In the genomic region with DNA sequence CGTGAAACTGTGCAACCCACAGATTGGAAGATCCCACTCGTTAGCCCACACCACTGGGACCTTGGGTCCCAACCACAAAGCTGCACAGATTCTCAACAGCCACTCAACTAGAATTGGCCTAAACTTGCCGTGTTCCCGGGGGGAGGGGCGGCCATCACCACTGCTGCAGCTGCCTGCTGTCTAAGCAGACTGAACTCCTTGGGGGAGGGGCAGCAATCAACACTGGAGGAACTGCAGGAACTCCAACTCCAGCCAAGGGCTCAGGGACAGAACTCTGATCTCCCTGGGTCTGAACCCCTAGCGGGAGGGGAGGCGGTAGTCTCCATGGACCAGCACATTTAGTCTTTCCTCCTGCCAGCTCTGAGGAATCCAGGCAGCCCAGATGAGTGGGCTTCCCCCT, we compare ENCODE assay signal across 22 cellular contexts.
DNase-seq lines count a peak whose midpoint lies in the region; ATAC-seq and TF ChIP-seq lines count a peak whose summit lies in the region.
"Had no signal": no experiment of that assay in that cellular context is flagged by ENCODE, and none has a peak within 500 bp of the region (broad histone marks: within the 10 kb centered on the region; RNA-seq: fewer than 3 reads in every experiment).

No MANE protein-coding gene starts in this region.

- no peaks in the 10 kb centered on the region for H3K36me3 ChIP-seq in WERI-Rb-1
- H3K36me3 ChIP-seq in mesendoderm (ENCODE audit: control insufficient read depth, insufficient read depth, low read length) = no peaks in the 10 kb centered on the region
- H3K36me3 ChIP-seq: SJSA1 had no signal

- H3K27ac ChIP-seq in WERI-Rb-1 = no peak overlapping the region
- H3K27ac ChIP-seq in mesendoderm (ENCODE audit: low read depth, low read length) = no peak overlapping the region
- H3K27ac ChIP-seq: 22Rv1, HL-60, SJSA1 had no signal

- DNase-seq in DMS 273 (lab: John Stamatoyannopoulos, UW; ENCODE audit: unreplicated experiment) = peak; percentile 7
- no peak for DNase-seq in DMS 273 treated with DMSO at 0.1 percent for 48 hours (lab: John Stamatoyannopoulos, UW)
- DNase-seq in NCI-H510A (lab: John Stamatoyannopoulos, UW) = peak; percentile 12
- peak; percentile 8 for DNase-seq in WERI-Rb-1
- peak; percentile 59 for DNase-seq in mesendoderm
- DNase-seq in stimulated activated CD4-positive, alpha-beta T cell treated with anti-CD3 and anti-CD28 coated beads, Interleukin-4, amount 100 ng/mL, for 24 hours = no peak
- DNase-seq: Calu3, EL, GF-D8, NCI-H1092, NCI-H1417 treated with DMSO at 0.1 percent for 48 hours, NCI-H1694 treated with DMSO at 0.1 percent for 48 hours, NCI-H2081 treated with DMSO at 0.1 percent for 48 hours, NCI-H446, Right ventricle myocardium superior, RPMI8226, T-cell had no signal

- H3K23ac ChIP-seq in mesendoderm (ENCODE audit: low read length) = no peak overlapping the region

- no peak overlapping the region for H3K4ac ChIP-seq in mesendoderm (ENCODE audit: low read depth, low read length)

- no peak overlapping the region for H3K18ac ChIP-seq in mesendoderm (ENCODE audit: low read length)

- no peaks in the 10 kb centered on the region for H3K79me2 ChIP-seq in mesendoderm (ENCODE audit: control insufficient read depth, insufficient read depth, low read length)

- H3K27me3 ChIP-seq in WERI-Rb-1 (ENCODE audit: insufficient read depth, low read depth, severe bottlenecking) = peaks cover 5% of the 10 kb centered on the region
- no peaks in the 10 kb centered on the region for H3K27me3 ChIP-seq in mesendoderm (ENCODE audit: insufficient read depth, low read length, poor library complexity)
- H3K27me3 ChIP-seq: SJSA1 had no signal

- no peak overlapping the region for H4K8ac ChIP-seq in mesendoderm (ENCODE audit: low read depth, low read length)

- ATAC-seq in GM18505 (IDR thresholded peaks at IDR 0.05; ENCODE audit: unreplicated experiment) (no peak), GM19351 (IDR thresholded peaks at IDR 0.05; ENCODE audit: unreplicated experiment) (no peak)
- ATAC-seq: T-cell had no signal

- no peak overlapping the region for H2AK5ac ChIP-seq in mesendoderm (ENCODE audit: low read length)

- no peak overlapping the region for H2BK15ac ChIP-seq in mesendoderm (replicated peaks; ENCODE audit: low read depth)

- no peaks in the 10 kb centered on the region for H3K79me1 ChIP-seq in mesendoderm (ENCODE audit: low read length)

- H3K4me1 ChIP-seq in mesendoderm (ENCODE audit: control insufficient read depth, low read depth, low read length) = no peaks in the 10 kb centered on the region
- H3K4me1 ChIP-seq: SJSA1 had no signal

- no peaks in the 10 kb centered on the region for H3K9me3 ChIP-seq in WERI-Rb-1 (ENCODE audit: severe bottlenecking)
- H3K9me3 ChIP-seq: SJSA1 had no signal

- TF ChIP-seq POLR2A in GM18505 (IDR thresholded peaks at IDR 0.05; ENCODE audit: borderline replicate concordance, extremely low read depth, insufficient read depth, insufficient read length) = no peak

- H4K5ac ChIP-seq in mesendoderm (ENCODE audit: low read length) = no peak overlapping the region

- no CpG with 5 or more reads among the region's 7 CpGs for whole genome bisulfite sequencing in mesendoderm (ENCODE audit: extremely low coverage, insufficient coverage, low lambda C conversion rate)

- H3K4me2 ChIP-seq in mesendoderm (ENCODE audit: low read length) = no peak overlapping the region

- H2BK120ac ChIP-seq in mesendoderm (ENCODE audit: low read depth, low read length) = no peak overlapping the region

- H3K4me3 ChIP-seq in WERI-Rb-1 (ENCODE audit: low read depth, low read length) = no peak overlapping the region
- H3K4me3 ChIP-seq in mesendoderm (ENCODE audit: low read length) = no peak overlapping the region
- H3K4me3 ChIP-seq: SJSA1 had no signal

- no peak overlapping the region for H2BK5ac ChIP-seq in mesendoderm (ENCODE audit: low read length)

- no peak for TF ChIP-seq CTCF in WERI-Rb-1 (IDR thresholded peaks at IDR 0.05; ENCODE audit: low read depth, low read length)

- no peak overlapping the region for H3K56ac ChIP-seq in mesendoderm (ENCODE audit: low read length)

- no peak overlapping the region for H3K9ac ChIP-seq in mesendoderm (ENCODE audit: low read length)

Comparison
In these comparisons a context has a peak if more than half of its experiments do, and no peak if none do; other contexts are left out.
1. DNase-seq: peak in DMS 273 (single experiment), NCI-H510A (single experiment), WERI-Rb-1 (single experiment) and mesendoderm (single experiment); none in DMS 273 treated with DMSO at 0.1 percent for 48 hours (single experiment) and stimulated activated CD4-positive, alpha-beta T cell treated with anti-CD3 and anti-CD28 coated beads, Interleukin-4, amount 100 ng/mL, for 24 hours (single experiment).